20 cellular contexts compared by ENCODE assay signal in the genomic region with DNA sequence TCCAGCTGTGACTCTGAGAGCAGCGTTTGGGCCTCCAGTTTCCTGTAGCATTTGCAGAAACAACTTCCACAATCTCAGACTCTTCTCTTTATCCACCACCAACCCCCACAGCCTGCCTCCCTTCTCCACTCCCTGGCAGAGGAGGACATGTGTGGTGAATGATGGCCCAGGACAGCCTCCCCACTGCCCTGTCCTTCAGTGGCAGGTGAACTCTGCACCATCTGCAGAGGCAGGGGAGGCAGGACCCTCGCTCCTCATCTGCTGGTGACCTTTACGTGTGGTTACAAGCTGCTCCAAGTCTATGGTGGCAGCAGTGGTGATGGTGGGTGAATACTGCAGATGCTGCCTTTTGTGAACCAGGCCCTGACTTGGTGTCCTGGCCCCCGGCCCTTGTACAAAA.
DNase-seq lines count a peak whose midpoint lies in the region; FAIRE-seq and TF ChIP-seq lines count a peak whose summit lies in the region.
"Had no signal": no experiment of that assay in that cellular context is flagged by ENCODE, and none has a peak within 500 bp of the region (broad histone marks: within the 10 kb centered on the region; RNA-seq: fewer than 3 reads in every experiment).

No MANE protein-coding gene starts in this region.

- H3K9ac ChIP-seq in H9 (ENCODE audit: extremely low read depth, insufficient read length, low read length) (no peak overlapping the region), H1 (replicated peaks in 1 of 4; ENCODE audit: extremely low read depth in 1 of 4, low read depth in 3 of 4, low read length in 3 of 4) (no peak overlapping the region)

- no peaks in the 10 kb centered on the region for H3K79me1 ChIP-seq in H9 (ENCODE audit: insufficient read depth, low read depth, low read length, poor library complexity, severe bottlenecking)
- no peaks in the 10 kb centered on the region for H3K79me1 ChIP-seq in H1 (ENCODE audit: low read depth, low read length)

- DNase-seq in H9 (no peak), NOMO-1 treated with dmso at 0.1 percent for 144 hours (lab: John Stamatoyannopoulos, UW; ENCODE audit: unreplicated experiment) (peak; percentile 17), H1 (ENCODE audit: low read depth in 1 of 2, low spot score in 2 of 2) (no peak), osteocyte (ENCODE audit: extremely low spot score, unreplicated experiment) (peak; percentile 48), Calu3 (no peak), amygdala (lab: John Stamatoyannopoulos, UW) (no peak), cerebellum (ENCODE audit: low spot score) (no peak), MCF 10A (ENCODE audit: unreplicated experiment) (no peak)
- DNase-seq: CD8-positive, alpha-beta T cell; GF-D8; Kasumi-1; MM.1S; NCI-H1092; NCI-H1436 treated with DMSO at 0.1 percent for 48 hours; NCI-H2029; NCI-H2227 treated with DMSO at 0.1 percent for 48 hours; NCI-H510A treated with DMSO at 0.1 percent for 48 hours; NCI-H774; PC-3; Right ventricle myocardium superior had no signal

- FAIRE-seq in H1 (lab: Jason Lieb, UNC): no peak

- no peak for TF ChIP-seq RAD21 in H1 (IDR thresholded peaks at IDR 0.05 in 1 of 2, conservative IDR thresholded peaks at IDR 0.05 in 1 of 2; ENCODE audit: low read depth in 2 of 2, low read length in 2 of 2)

- H3K27ac ChIP-seq in H9 (ENCODE audit: insufficient read length, low read depth, low read length) (no peak overlapping the region), H1 (ENCODE audit: low read depth, low read length) (no peak overlapping the region)

- H3K36me3 Mint-ChIP-seq in H9 (ENCODE audit: insufficient read depth in 1 of 3, low read depth in 3 of 3): peaks cover 0 to 5% (median 0%) of the 10 kb centered on the region in 3 experiments; a peak in 2 of 7 replicates
- H3K36me3 Mint-ChIP-seq in osteocyte (ENCODE audit: unreplicated experiment): no peaks in the 10 kb centered on the region
- no peaks in the 10 kb centered on the region for H3K36me3 Mint-ChIP-seq in Calu3 (ENCODE audit: insufficient read depth, unreplicated experiment)
- no peaks in the 10 kb centered on the region for H3K36me3 Mint-ChIP-seq in MCF 10A (ENCODE audit: insufficient read depth, unreplicated experiment)
- H3K36me3 Mint-ChIP-seq: CD8-positive, alpha-beta T cell had no signal

- TF ChIP-seq CTCF in H9 (conservative IDR thresholded peaks at IDR 0.05): no peak
- TF ChIP-seq CTCF in H1 (IDR thresholded peaks at IDR 0.05; ENCODE audit: control extremely low read depth in 1 of 3, insufficient read depth in 1 of 3, low read depth in 1 of 3, low read length in 3 of 3): no peak
- TF ChIP-seq CTCF in osteocyte (IDR thresholded peaks at IDR 0.05): no peak
- TF ChIP-seq CTCF in Calu3 (IDR thresholded peaks at IDR 0.05; ENCODE audit: unreplicated experiment): no peak
- TF ChIP-seq CTCF in MCF 10A (IDR thresholded peaks at IDR 0.05; ENCODE audit: unreplicated experiment): no peak

- no peaks in the 10 kb centered on the region for H3K9me3 ChIP-seq in H9 (ENCODE audit: control insufficient read depth, low read depth, low read length)
- no peaks in the 10 kb centered on the region for H3K9me3 ChIP-seq in H1 (ENCODE audit: insufficient read depth in 2 of 2, low read depth in 1 of 2, low read length in 1 of 2)

- no peak for TF ChIP-seq EP300 in H1 (IDR thresholded peaks at IDR 0.05; ENCODE audit: borderline replicate concordance in 1 of 2, low read depth in 2 of 2, low read length in 2 of 2)

- H3K4me2 ChIP-seq in H9 (ENCODE audit: insufficient read depth, insufficient read length, low read length): no peak overlapping the region
- H3K4me2 ChIP-seq in H1 (ENCODE audit: insufficient read depth in 1 of 2, low read depth in 2 of 2, low read length in 2 of 2): 0 out of 4 replicates have a peak overlapping the region, but pooled peaks of 1 of the 2 experiments have one; percentile 6

- H3K27ac Mint-ChIP-seq in H9 (peak overlapping the region; percentile 81 to 89 (median 87); a peak in 4 of 7 replicates), osteocyte (ENCODE audit: unreplicated experiment) (no peak overlapping the region), Calu3 (ENCODE audit: unreplicated experiment) (no peak overlapping the region), MCF 10A (ENCODE audit: low read depth, unreplicated experiment) (no peak overlapping the region)
- H3K27ac Mint-ChIP-seq: CD8-positive, alpha-beta T cell had no signal

- H3K27me3 Mint-ChIP-seq in H9 (ENCODE audit: low read depth): no peaks in the 10 kb centered on the region
- H3K27me3 Mint-ChIP-seq in osteocyte (ENCODE audit: unreplicated experiment): peaks cover 10% of the 10 kb centered on the region
- H3K27me3 Mint-ChIP-seq in Calu3 (ENCODE audit: unreplicated experiment): no peaks in the 10 kb centered on the region
- H3K27me3 Mint-ChIP-seq in MCF 10A (ENCODE audit: insufficient read depth, unreplicated experiment): peaks cover 13% of the 10 kb centered on the region

- H3K4me3 Mint-ChIP-seq in H9 (no peak overlapping the region), osteocyte (ENCODE audit: unreplicated experiment) (no peak overlapping the region), Calu3 (ENCODE audit: low read depth, unreplicated experiment) (no peak overlapping the region), MCF 10A (ENCODE audit: unreplicated experiment) (no peak overlapping the region)
- H3K4me3 Mint-ChIP-seq: CD8-positive, alpha-beta T cell had no signal

- H4K91ac ChIP-seq in H9 (ENCODE audit: insufficient read length, low read depth, low read length) (no peak overlapping the region), H1 (replicated peaks; ENCODE audit: insufficient read length, low read length) (no peak overlapping the region)

- peaks cover 11% of the 10 kb centered on the region; the same call in 1 of the 2 replicates for H3K4me1 ChIP-seq in H9 (ENCODE audit: insufficient read depth, low read length)
- H3K4me1 ChIP-seq in H1 (replicated peaks in 1 of 4; ENCODE audit: control insufficient read depth in 3 of 4, insufficient read depth in 4 of 4, low read length in 3 of 4): peaks cover 0 to 8% (median 4%) of the 10 kb centered on the region in 4 experiments; a peak in 4 of 7 replicates

- H3K56ac ChIP-seq in H9 (ENCODE audit: insufficient read length, low read depth, low read length): no peak overlapping the region
- no peak overlapping the region for H3K56ac ChIP-seq in H1 (replicated peaks; ENCODE audit: insufficient read length, low read depth, low read length)

- intact Hi-C loops in Calu3 (cut with micrococcal nuclease; ENCODE audit: unreplicated experiment) (no loop called here), MCF 10A (cut with micrococcal nuclease) (no loop called here)

- peak overlapping the region; percentile 43; the same call in 1 of the 2 replicates for H3K14ac ChIP-seq in H9 (ENCODE audit: insufficient read depth, low read length)
- no peak overlapping the region for H3K14ac ChIP-seq in H1 (ENCODE audit: insufficient read length)

- no peaks in the 10 kb centered on the region for H3K27me3 ChIP-seq in H9 (ENCODE audit: insufficient read depth, low read length)
- H3K27me3 ChIP-seq in H1 (replicated peaks in 1 of 4; ENCODE audit: control insufficient read depth in 3 of 4, extremely low read depth in 1 of 4, insufficient read depth in 3 of 4, low read length in 3 of 4): peaks cover 0 to 1% (median 0%) of the 10 kb centered on the region in 4 experiments; a peak in 2 of 7 replicates

- no peak overlapping the region for H2BK5ac ChIP-seq in H9 (ENCODE audit: insufficient read length, low read length)
- H2BK5ac ChIP-seq in H1 (ENCODE audit: low read depth, low read length): no peak overlapping the region; the same call in 1 of the 2 replicates

- H2AK5ac ChIP-seq in H9 (ENCODE audit: insufficient read length, low read length): no peak overlapping the region
- H2AK5ac ChIP-seq in H1 (ENCODE audit: low read depth, low read length): no peak overlapping the region

- H4K20me1 ChIP-seq in H9 (ENCODE audit: control insufficient read depth, insufficient read depth, insufficient read length): no peaks in the 10 kb centered on the region
- H4K20me1 ChIP-seq in H1 (replicated peaks in 1 of 2; ENCODE audit: control insufficient read depth in 1 of 2, insufficient read depth in 2 of 2, low read length in 2 of 2): no peaks in the 10 kb centered on the region

- peaks cover 21% of the 10 kb centered on the region in 2 experiments for H3K4me1 Mint-ChIP-seq in H9
- no peaks in the 10 kb centered on the region for H3K4me1 Mint-ChIP-seq in osteocyte (ENCODE audit: unreplicated experiment)
- no peaks in the 10 kb centered on the region for H3K4me1 Mint-ChIP-seq in Calu3 (ENCODE audit: low read depth, unreplicated experiment)
- no peaks in the 10 kb centered on the region for H3K4me1 Mint-ChIP-seq in MCF 10A (ENCODE audit: insufficient read depth, unreplicated experiment)

- no peak overlapping the region for H3T11ph ChIP-seq in H9 (ENCODE audit: low read length)

- no peak overlapping the region for H4K8ac ChIP-seq in H9 (replicated peaks; ENCODE audit: insufficient read length, low read depth, low read length)
- no peak overlapping the region for H4K8ac ChIP-seq in H1 (ENCODE audit: extremely low read depth, insufficient read depth, low read length)

- WGBS in H9 (ENCODE audit: extremely low coverage, insufficient read length, low lambda C conversion rate): no CpG with 5 or more reads among the region's 4 CpGs
- WGBS in H1 (ENCODE audit: extremely low coverage in 1 of 2, insufficient coverage in 1 of 2, insufficient read length in 1 of 2, insufficient replicate concordance in 2 of 2, low coverage in 1 of 2, low lambda C conversion rate in 2 of 2, missing lambda C conversion rate in 1 of 2), 2 experiments: 80% methylated on average over 4 of the region's 4 CpGs; no CpG with 5 or more reads in 1 of the 2 experiments

- H3K4ac ChIP-seq in H9 (ENCODE audit: low read depth, low read length) (no peak overlapping the region), H1 (replicated peaks; ENCODE audit: insufficient read length, low read depth, low read length) (no peak overlapping the region)

- POLR2A ChIA-PET in H1 (lab: Charles Lee; ENCODE audit: partially characterized antibody) (no interaction called here), MCF 10A (lab: Yijun Ruan, JAX) (no interaction called here)

- no peak overlapping the region for H2BK120ac ChIP-seq in H9 (ENCODE audit: low read depth, low read length, poor library complexity, severe bottlenecking)
- no peak overlapping the region for H2BK120ac ChIP-seq in H1 (replicated peaks; ENCODE audit: low read depth, low read length)

- no peak overlapping the region for H3K4me3 ChIP-seq in H1 (ENCODE audit: extremely low read depth in 1 of 4, insufficient read depth in 2 of 4, low read depth in 3 of 4, low read length in 4 of 4)

- H3K23ac ChIP-seq in H9 (ENCODE audit: insufficient read length, low read depth, low read length): no peak overlapping the region
- H3K23ac ChIP-seq in H1 (ENCODE audit: insufficient read length): no peak overlapping the region

- H4K5ac ChIP-seq in H9 (ENCODE audit: insufficient read length, low read depth, low read length) (no peak overlapping the region), H1 (ENCODE audit: insufficient read length, low read depth, low read length) (no peak overlapping the region)

- H3K18ac ChIP-seq in H9 (ENCODE audit: insufficient read length, low read depth, low read length) (no peak overlapping the region), H1 (ENCODE audit: extremely low read depth, low read length) (no peak overlapping the region)

- no peak overlapping the region for H2AFZ ChIP-seq in H9 (ENCODE audit: low read length)
- peak overlapping the region; percentile 90 for H2AFZ ChIP-seq in H1 (ENCODE audit: low read length)

- BruUV-seq in Calu3 (replicated peaks; lab: Mats Ljungman, UMichigan) (no TSS peak), MCF 10A (replicated peaks; lab: Mats Ljungman, UMichigan) (no TSS peak)

- no peak overlapping the region for H2BK12ac ChIP-seq in H9 (ENCODE audit: insufficient read length, low read depth, low read length)
- peak overlapping the region; percentile 3; the same call in 1 of the 2 replicates for H2BK12ac ChIP-seq in H1 (ENCODE audit: low read depth, low read length)

- H3K79me2 ChIP-seq in H9 (ENCODE audit: insufficient read depth, low read length) (no peaks in the 10 kb centered on the region), H1 (ENCODE audit: control insufficient read depth in 1 of 2, insufficient read depth in 2 of 2, low read length in 2 of 2) (no peaks in the 10 kb centered on the region)

- H3K23me2 ChIP-seq in H9 (ENCODE audit: insufficient read length, low read depth, low read length, poor library complexity, severe bottlenecking) (no peaks in the 10 kb centered on the region), H1 (ENCODE audit: low read depth, low read length) (no peaks in the 10 kb centered on the region; the same call in 1 of the 2 replicates)

- H3K36me3 ChIP-seq in H1 (ENCODE audit: control insufficient read depth in 2 of 4, insufficient read depth in 4 of 4, low read length in 3 of 4): no peaks in the 10 kb centered on the region

- peaks cover 4 to 5% of the 10 kb centered on the region in 2 experiments for H3K9me3 Mint-ChIP-seq in H9
- H3K9me3 Mint-ChIP-seq in osteocyte (ENCODE audit: unreplicated experiment): no peaks in the 10 kb centered on the region
- H3K9me3 Mint-ChIP-seq in Calu3 (ENCODE audit: low read depth, unreplicated experiment): no peaks in the 10 kb centered on the region
- no peaks in the 10 kb centered on the region for H3K9me3 Mint-ChIP-seq in MCF 10A (ENCODE audit: unreplicated experiment)

- CTCF ChIA-PET in H1 (lab: Charles Lee; ENCODE audit: partially characterized antibody): interaction anchor here (0.7 to 1.0 kb wide), 3 partner anchors 100 to 657 kb away, joined by 3 read pairs; no protein-coding TSS in a partner anchor
- CTCF ChIA-PET in Calu3 (lab: Charles Lee): no interaction called here
- CTCF ChIA-PET in MCF 10A (lab: Yijun Ruan, JAX): no interaction called here

- no peak overlapping the region for H2BK15ac ChIP-seq in H9 (ENCODE audit: low read depth, low read length)
- H2BK15ac ChIP-seq in H1 (ENCODE audit: low read length): no peak overlapping the region

- no peak for TF ChIP-seq POLR2A in H1 (IDR thresholded peaks at IDR 0.05; ENCODE audit: control extremely low read depth in 1 of 2, low read depth in 2 of 2, low read length in 2 of 2)

- no peak overlapping the region for H2BK20ac ChIP-seq in H9 (ENCODE audit: low read depth, low read length, poor library complexity, severe bottlenecking)
- H2BK20ac ChIP-seq in H1 (ENCODE audit: low read length): peak overlapping the region; percentile 91; the same call in 1 of the 2 replicates

Comparison
In these comparisons a context has a peak if more than half of its experiments do, and no peak if none do; other contexts are left out.
1. DNase-seq: peak in NOMO-1 treated with dmso at 0.1 percent for 144 hours (single experiment) and osteocyte (single experiment); none in H9 (single experiment), H1 (0 of 2), Calu3 (single experiment), amygdala (0 of 56), cerebellum (single experiment) and MCF 10A (single experiment).
2. H3K27ac Mint-ChIP-seq: peak in H9 (3 of 3); none in osteocyte (single experiment), Calu3 (single experiment) and MCF 10A (single experiment).